In the genomic region with DNA sequence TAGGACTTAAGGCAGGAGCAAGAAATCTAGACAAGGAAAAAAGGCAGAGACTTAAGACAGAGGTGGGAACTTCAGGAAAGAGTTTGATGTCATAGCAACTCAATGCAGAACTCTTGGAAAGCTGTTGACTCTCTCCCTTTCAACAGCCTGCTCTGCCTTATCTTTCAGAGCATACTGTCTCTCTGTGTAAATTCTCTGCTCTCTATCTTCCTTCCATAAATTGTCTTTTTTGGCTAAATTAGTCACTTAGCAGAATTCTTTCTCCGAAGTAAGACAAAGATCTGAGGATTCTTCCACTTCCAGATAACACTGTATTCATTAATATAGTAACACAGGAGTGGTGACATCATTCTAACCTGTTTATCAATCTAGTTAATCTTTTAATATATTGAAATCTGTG, we compare ENCODE assay signal across 7 cellular contexts.
"Had no signal": no experiment of that assay in that cellular context is flagged by ENCODE, and none has a peak within 500 bp of the region (broad histone marks: within the 10 kb centered on the region; RNA-seq: fewer than 3 reads in every experiment).

No MANE protein-coding gene starts in this region.

- ATAC-seq: GM12878 had no signal

- FAIRE-seq: G401.6, GM12878, GM12891, GM18507, GM19239 had no signal

- DNase-seq: GDM1, GF-D8 had no signal

- H3K4me3 ChIP-seq: GM12878 had no signal
